Comparison of ENCODE assay signal across 22 cellular contexts in genomic region chr9:78986446-78986845, GRCh38.
"Had no signal": no experiment of that assay in that cellular context is flagged by ENCODE, and none has a peak within 500 bp of the region (broad histone marks: within the 10 kb centered on the region; RNA-seq: fewer than 3 reads in every experiment).

No MANE protein-coding gene starts in this region.

- H3K27ac ChIP-seq: heart left ventricle, sigmoid colon, testis had no signal

- H3K4me1 Mint-ChIP-seq: activated B cell treated with CpG ODN at 0.5 μM for 24 hours; activated CD4-positive, alpha-beta T cell treated with anti-CD3 and anti-CD28 coated beads, Interleukin-2, amount 10 ng/mL, durations not matched to agents 24 days and 14 days; activated naive CD4-positive, alpha-beta T cell treated with anti-CD3 and anti-CD28 coated beads, Interleukin-2, amount 50 U/mL, for 24 hours; brain; natural killer cell had no signal

- DNase-seq: activated B cell treated with CpG ODN at 0.5 μM for 24 hours; activated CD4-positive, alpha-beta T cell treated with anti-CD3 and anti-CD28 coated beads, Interleukin-2, amount 10 ng/mL, durations not matched to agents 24 days and 14 days; activated CD8-positive, alpha-beta T cell treated with anti-CD3 and anti-CD28 coated beads, Interleukin-2, amount 10 ng/mL, durations not matched to agents 7 days and 5 days; activated gamma-delta T cell treated with Interleukin-2 at 50 U/mL for 16 hours; activated T-cell treated with anti-CD3 and anti-CD28 coated beads, Interleukin-2, amount 50 U/mL, for 1 hour; anterior cingulate cortex; effector CD4-positive, alpha-beta T cell; heart left ventricle; left cardiac atrium; midbrain; natural killer cell; retina; sigmoid colon; stimulated activated CD4-positive, alpha-beta T cell treated with anti-CD3 and anti-CD28 coated beads, Interleukin-2, amount 100 ng/mL, for 48 hours; stimulated activated CD8-positive, alpha-beta memory T cell treated with anti-CD3 and anti-CD28 coated beads, Interleukin-4, amount 100 ng/mL, for 48 hours; stimulated activated naive CD4-positive, alpha-beta T cell; testis; trophoblast cell had no signal

- H3K9me3 Mint-ChIP-seq: activated B cell treated with CpG ODN at 0.5 μM for 24 hours; activated CD4-positive, alpha-beta T cell treated with anti-CD3 and anti-CD28 coated beads, Interleukin-2, amount 10 ng/mL, durations not matched to agents 24 days and 14 days; activated naive CD4-positive, alpha-beta T cell treated with anti-CD3 and anti-CD28 coated beads, Interleukin-2, amount 50 U/mL, for 24 hours; dendritic cell treated with granulocyte-macrophage colony-stimulating factor and Interleukin-4, amounts not matched to agents 40 ng/mL and 50 ng/mL, for 4 days had no signal

- H3K36me3 Mint-ChIP-seq: activated naive CD4-positive, alpha-beta T cell treated with anti-CD3 and anti-CD28 coated beads, Interleukin-2, amount 50 U/mL, for 24 hours; brain; natural killer cell had no signal

- H3K4me1 ChIP-seq: heart left ventricle, sigmoid colon, testis had no signal

- H3K27me3 Mint-ChIP-seq: activated B cell treated with CpG ODN at 0.5 μM for 24 hours; activated CD4-positive, alpha-beta T cell treated with anti-CD3 and anti-CD28 coated beads, Interleukin-2, amount 10 ng/mL, durations not matched to agents 24 days and 14 days; activated naive CD4-positive, alpha-beta T cell treated with anti-CD3 and anti-CD28 coated beads, Interleukin-2, amount 50 U/mL, for 24 hours; brain; dendritic cell treated with granulocyte-macrophage colony-stimulating factor and Interleukin-4, amounts not matched to agents 40 ng/mL and 50 ng/mL, for 4 days; progenitor cell of endocrine pancreas had no signal

- H3K4me3 Mint-ChIP-seq: activated B cell treated with CpG ODN at 0.5 μM for 24 hours; activated CD4-positive, alpha-beta T cell treated with anti-CD3 and anti-CD28 coated beads, Interleukin-2, amount 10 ng/mL, durations not matched to agents 24 days and 14 days; activated CD8-positive, alpha-beta T cell treated with anti-CD3 and anti-CD28 coated beads, Interleukin-2, amount 10 ng/mL, durations not matched to agents 7 days and 5 days; activated naive CD4-positive, alpha-beta T cell treated with anti-CD3 and anti-CD28 coated beads, Interleukin-2, amount 50 U/mL, for 24 hours; brain; dendritic cell treated with granulocyte-macrophage colony-stimulating factor and Interleukin-4, amounts not matched to agents 40 ng/mL and 50 ng/mL, for 4 days; natural killer cell had no signal

- H3K27ac Mint-ChIP-seq: activated B cell treated with CpG ODN at 0.5 μM for 24 hours; activated CD4-positive, alpha-beta T cell treated with anti-CD3 and anti-CD28 coated beads, Interleukin-2, amount 10 ng/mL, durations not matched to agents 24 days and 14 days; activated CD8-positive, alpha-beta T cell treated with anti-CD3 and anti-CD28 coated beads, Interleukin-2, amount 10 ng/mL, durations not matched to agents 7 days and 5 days; activated naive CD4-positive, alpha-beta T cell treated with anti-CD3 and anti-CD28 coated beads, Interleukin-2, amount 50 U/mL, for 24 hours; brain; dendritic cell treated with granulocyte-macrophage colony-stimulating factor and Interleukin-4, amounts not matched to agents 40 ng/mL and 50 ng/mL, for 4 days; natural killer cell; progenitor cell of endocrine pancreas had no signal

- H3K27me3 ChIP-seq: heart left ventricle, sigmoid colon, testis had no signal

- H3K36me3 ChIP-seq: heart left ventricle, sigmoid colon had no signal

- H3K9me3 ChIP-seq: sigmoid colon, testis had no signal

- ATAC-seq: activated CD8-positive, alpha-beta T cell treated with anti-CD3 and anti-CD28 coated beads, Interleukin-2, amount 10 ng/mL, durations not matched to agents 7 days and 5 days; heart left ventricle; left cardiac atrium; natural killer cell had no signal

- H3K4me3 ChIP-seq: heart left ventricle, sigmoid colon, testis had no signal
